Comparison of ENCODE assay signal across 1 cellular context in genomic region chr5:179795049-179795862, GRCh38.
TF ChIP-seq lines count a peak whose summit lies in the region.

No MANE protein-coding gene starts in this region.

TF ChIP-seq in HepG2, 621 proteins besides CTCF, POLR2A, EP300 and RAD21 (continued from another document and continues in another):
- TF ChIP-seq TOPORS (CRISPR knock-in tag; IDR thresholded peaks at IDR 0.05) (peak; percentile 33; the same call in 1 of the 2 replicates), ZNF780A (CRISPR knock-in tag; IDR thresholded peaks at IDR 0.05) (no peak), KLF6 (CRISPR knock-in tag; IDR thresholded peaks at IDR 0.05) (no peak), HNF4A (CRISPR knock-in tag; IDR thresholded peaks at IDR 0.05) (no peak), ZNF660 (CRISPR knock-in tag; IDR thresholded peaks at IDR 0.05; ENCODE audit: borderline replicate concordance, low read depth) (no peak), ZNF12 (CRISPR knock-in tag; IDR thresholded peaks at IDR 0.05) (no peak), ZNF263 (CRISPR knock-in tag; IDR thresholded peaks at IDR 0.05) (peak; percentile 84), AGO2 (optimal IDR thresholded peaks at IDR 0.05; ENCODE audit: low read depth, low read length) (peak; percentile 63), ZSCAN22 (CRISPR knock-in tag; IDR thresholded peaks at IDR 0.05) (no peak), ZNF3 (CRISPR knock-in tag; IDR thresholded peaks at IDR 0.05) (no peak), RFXAP (CRISPR knock-in tag; IDR thresholded peaks at IDR 0.05; ENCODE audit: borderline replicate concordance) (no peak), TOE1 (CRISPR knock-in tag; IDR thresholded peaks at IDR 0.05) (no peak), AGO1 (IDR thresholded peaks at IDR 0.05; ENCODE audit: low read depth, low read length, poor library complexity, severe bottlenecking) (no peak), ZNF720 (CRISPR knock-in tag; IDR thresholded peaks at IDR 0.05) (no peak), ZNF343 (CRISPR knock-in tag; IDR thresholded peaks at IDR 0.05) (no peak), YY1 (IDR thresholded peaks at IDR 0.05; ENCODE audit: insufficient read depth, insufficient replicate concordance, low read depth, low read length) (no peak), ZNF841 (CRISPR knock-in tag; IDR thresholded peaks at IDR 0.05; ENCODE audit: borderline replicate concordance) (no peak), ZNF232 (CRISPR knock-in tag; IDR thresholded peaks at IDR 0.05; ENCODE audit: borderline replicate concordance) (no peak), ZC3H13 (CRISPR knock-in tag; IDR thresholded peaks at IDR 0.05) (no peak), CEBPB (IDR thresholded peaks at IDR 0.05; ENCODE audit: borderline replicate concordance, low read depth, low read length) (no peak), WIZ (CRISPR knock-in tag; IDR thresholded peaks at IDR 0.05) (no peak), SOX5 (CRISPR knock-in tag; IDR thresholded peaks at IDR 0.05; ENCODE audit: borderline replicate concordance) (no peak), ZNF138 (CRISPR knock-in tag; IDR thresholded peaks at IDR 0.05; ENCODE audit: low read depth) (no peak), SOX6 (IDR thresholded peaks at IDR 0.05) (no peak), SOX6 (CRISPR knock-in tag; IDR thresholded peaks at IDR 0.05) (0 out of 2 replicates have a peak, but pooled peaks have one; percentile 10), ZNF563 (CRISPR knock-in tag; IDR thresholded peaks at IDR 0.05) (no peak; the same call in none of the 2 replicates), ZNF768 (CRISPR knock-in tag; IDR thresholded peaks at IDR 0.05) (no peak), TRIM22 (IDR thresholded peaks at IDR 0.05) (no peak), MBNL3 (CRISPR knock-in tag; conservative IDR thresholded peaks at IDR 0.05) (no peak), TBP (CRISPR knock-in tag; IDR thresholded peaks at IDR 0.05) (no peak), KDM6A (CRISPR knock-in tag; IDR thresholded peaks at IDR 0.05; ENCODE audit: low read depth) (no peak), ZNF501 (CRISPR knock-in tag; IDR thresholded peaks at IDR 0.05) (no peak; the same call in 1 of the 2 replicates), KDM2A (CRISPR knock-in tag; IDR thresholded peaks at IDR 0.05; ENCODE audit: borderline replicate concordance, low read depth) (peak; percentile 44), ZNF333 (CRISPR knock-in tag; IDR thresholded peaks at IDR 0.05; ENCODE audit: borderline replicate concordance) (no peak), EHMT2 (IDR thresholded peaks at IDR 0.05; ENCODE audit: borderline replicate concordance, low read depth, low read length) (no peak), RARA (CRISPR knock-in tag; IDR thresholded peaks at IDR 0.05) (no peak), SAP130 (CRISPR knock-in tag; IDR thresholded peaks at IDR 0.05; ENCODE audit: low read depth) (no peak), HIVEP1 (CRISPR knock-in tag; IDR thresholded peaks at IDR 0.05) (no peak), THYN1 (CRISPR knock-in tag; IDR thresholded peaks at IDR 0.05; ENCODE audit: borderline replicate concordance, low read depth) (no peak), ZNF17 (CRISPR knock-in tag; IDR thresholded peaks at IDR 0.05) (no peak), SETDB1 (CRISPR knock-in tag; IDR thresholded peaks at IDR 0.05; ENCODE audit: borderline replicate concordance) (no peak), CBX1 (IDR thresholded peaks at IDR 0.05; ENCODE audit: low read depth) (no peak), SRF (IDR thresholded peaks at IDR 0.05; ENCODE audit: low read depth, low read length) (no peak), ZNF160 (CRISPR knock-in tag; IDR thresholded peaks at IDR 0.05) (no peak), PHF21A (CRISPR knock-in tag; IDR thresholded peaks at IDR 0.05) (peak; percentile 43; the same call in 1 of the 2 replicates), TIGD3 (CRISPR knock-in tag; IDR thresholded peaks at IDR 0.05; ENCODE audit: borderline replicate concordance) (no peak), ISX (CRISPR knock-in tag; conservative IDR thresholded peaks at IDR 0.05) (no peak), ZFP41 (CRISPR knock-in tag; IDR thresholded peaks at IDR 0.05; ENCODE audit: borderline replicate concordance) (no peak), ZNF20 (CRISPR knock-in tag; IDR thresholded peaks at IDR 0.05) (no peak), KLF12 (CRISPR knock-in tag; IDR thresholded peaks at IDR 0.05; ENCODE audit: borderline replicate concordance) (no peak)
- TF ChIP-seq, protein P1, sequence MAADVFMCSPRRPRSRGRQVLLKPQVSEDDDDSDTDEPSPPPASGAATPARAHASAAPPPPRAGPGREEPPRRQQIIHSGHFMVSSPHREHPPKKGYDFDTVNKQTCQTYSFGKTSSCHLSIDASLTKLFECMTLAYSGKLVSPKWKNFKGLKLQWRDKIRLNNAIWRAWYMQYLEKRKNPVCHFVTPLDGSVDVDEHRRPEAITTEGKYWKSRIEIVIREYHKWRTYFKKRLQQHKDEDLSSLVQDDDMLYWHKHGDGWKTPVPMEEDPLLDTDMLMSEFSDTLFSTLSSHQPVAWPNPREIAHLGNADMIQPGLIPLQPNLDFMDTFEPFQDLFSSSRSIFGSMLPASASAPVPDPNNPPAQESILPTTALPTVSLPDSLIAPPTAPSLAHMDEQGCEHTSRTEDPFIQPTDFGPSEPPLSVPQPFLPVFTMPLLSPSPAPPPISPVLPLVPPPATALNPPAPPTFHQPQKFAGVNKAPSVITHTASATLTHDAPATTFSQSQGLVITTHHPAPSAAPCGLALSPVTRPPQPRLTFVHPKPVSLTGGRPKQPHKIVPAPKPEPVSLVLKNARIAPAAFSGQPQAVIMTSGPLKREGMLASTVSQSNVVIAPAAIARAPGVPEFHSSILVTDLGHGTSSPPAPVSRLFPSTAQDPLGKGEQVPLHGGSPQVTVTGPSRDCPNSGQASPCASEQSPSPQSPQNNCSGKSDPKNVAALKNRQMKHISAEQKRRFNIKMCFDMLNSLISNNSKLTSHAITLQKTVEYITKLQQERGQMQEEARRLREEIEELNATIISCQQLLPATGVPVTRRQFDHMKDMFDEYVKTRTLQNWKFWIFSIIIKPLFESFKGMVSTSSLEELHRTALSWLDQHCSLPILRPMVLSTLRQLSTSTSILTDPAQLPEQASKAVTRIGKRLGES (CRISPR knock-in tag; IDR thresholded peaks at IDR 0.05; ENCODE audit: borderline replicate concordance), result no peak
- TF ChIP-seq, protein P2, sequence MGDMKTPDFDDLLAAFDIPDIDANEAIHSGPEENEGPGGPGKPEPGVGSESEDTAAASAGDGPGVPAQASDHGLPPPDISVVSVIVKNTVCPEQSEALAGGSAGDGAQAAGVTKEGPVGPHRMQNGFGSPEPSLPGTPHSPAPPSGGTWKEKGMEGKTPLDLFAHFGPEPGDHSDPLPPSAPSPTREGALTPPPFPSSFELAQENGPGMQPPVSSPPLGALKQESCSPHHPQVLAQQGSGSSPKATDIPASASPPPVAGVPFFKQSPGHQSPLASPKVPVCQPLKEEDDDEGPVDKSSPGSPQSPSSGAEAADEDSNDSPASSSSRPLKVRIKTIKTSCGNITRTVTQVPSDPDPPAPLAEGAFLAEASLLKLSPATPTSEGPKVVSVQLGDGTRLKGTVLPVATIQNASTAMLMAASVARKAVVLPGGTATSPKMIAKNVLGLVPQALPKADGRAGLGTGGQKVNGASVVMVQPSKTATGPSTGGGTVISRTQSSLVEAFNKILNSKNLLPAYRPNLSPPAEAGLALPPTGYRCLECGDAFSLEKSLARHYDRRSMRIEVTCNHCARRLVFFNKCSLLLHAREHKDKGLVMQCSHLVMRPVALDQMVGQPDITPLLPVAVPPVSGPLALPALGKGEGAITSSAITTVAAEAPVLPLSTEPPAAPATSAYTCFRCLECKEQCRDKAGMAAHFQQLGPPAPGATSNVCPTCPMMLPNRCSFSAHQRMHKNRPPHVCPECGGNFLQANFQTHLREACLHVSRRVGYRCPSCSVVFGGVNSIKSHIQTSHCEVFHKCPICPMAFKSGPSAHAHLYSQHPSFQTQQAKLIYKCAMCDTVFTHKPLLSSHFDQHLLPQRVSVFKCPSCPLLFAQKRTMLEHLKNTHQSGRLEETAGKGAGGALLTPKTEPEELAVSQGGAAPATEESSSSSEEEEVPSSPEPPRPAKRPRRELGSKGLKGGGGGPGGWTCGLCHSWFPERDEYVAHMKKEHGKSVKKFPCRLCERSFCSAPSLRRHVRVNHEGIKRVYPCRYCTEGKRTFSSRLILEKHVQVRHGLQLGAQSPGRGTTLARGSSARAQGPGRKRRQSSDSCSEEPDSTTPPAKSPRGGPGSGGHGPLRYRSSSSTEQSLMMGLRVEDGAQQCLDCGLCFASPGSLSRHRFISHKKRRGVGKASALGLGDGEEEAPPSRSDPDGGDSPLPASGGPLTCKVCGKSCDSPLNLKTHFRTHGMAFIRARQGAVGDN (CRISPR knock-in tag; IDR thresholded peaks at IDR 0.05), result peak; percentile 33
- TF ChIP-seq, protein P3, sequence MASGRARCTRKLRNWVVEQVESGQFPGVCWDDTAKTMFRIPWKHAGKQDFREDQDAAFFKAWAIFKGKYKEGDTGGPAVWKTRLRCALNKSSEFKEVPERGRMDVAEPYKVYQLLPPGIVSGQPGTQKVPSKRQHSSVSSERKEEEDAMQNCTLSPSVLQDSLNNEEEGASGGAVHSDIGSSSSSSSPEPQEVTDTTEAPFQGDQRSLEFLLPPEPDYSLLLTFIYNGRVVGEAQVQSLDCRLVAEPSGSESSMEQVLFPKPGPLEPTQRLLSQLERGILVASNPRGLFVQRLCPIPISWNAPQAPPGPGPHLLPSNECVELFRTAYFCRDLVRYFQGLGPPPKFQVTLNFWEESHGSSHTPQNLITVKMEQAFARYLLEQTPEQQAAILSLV (CRISPR knock-in tag; IDR thresholded peaks at IDR 0.05; ENCODE audit: borderline replicate concordance), result peak; percentile 48; the same call in 1 of the 2 replicates
- TF ChIP-seq, protein P4, sequence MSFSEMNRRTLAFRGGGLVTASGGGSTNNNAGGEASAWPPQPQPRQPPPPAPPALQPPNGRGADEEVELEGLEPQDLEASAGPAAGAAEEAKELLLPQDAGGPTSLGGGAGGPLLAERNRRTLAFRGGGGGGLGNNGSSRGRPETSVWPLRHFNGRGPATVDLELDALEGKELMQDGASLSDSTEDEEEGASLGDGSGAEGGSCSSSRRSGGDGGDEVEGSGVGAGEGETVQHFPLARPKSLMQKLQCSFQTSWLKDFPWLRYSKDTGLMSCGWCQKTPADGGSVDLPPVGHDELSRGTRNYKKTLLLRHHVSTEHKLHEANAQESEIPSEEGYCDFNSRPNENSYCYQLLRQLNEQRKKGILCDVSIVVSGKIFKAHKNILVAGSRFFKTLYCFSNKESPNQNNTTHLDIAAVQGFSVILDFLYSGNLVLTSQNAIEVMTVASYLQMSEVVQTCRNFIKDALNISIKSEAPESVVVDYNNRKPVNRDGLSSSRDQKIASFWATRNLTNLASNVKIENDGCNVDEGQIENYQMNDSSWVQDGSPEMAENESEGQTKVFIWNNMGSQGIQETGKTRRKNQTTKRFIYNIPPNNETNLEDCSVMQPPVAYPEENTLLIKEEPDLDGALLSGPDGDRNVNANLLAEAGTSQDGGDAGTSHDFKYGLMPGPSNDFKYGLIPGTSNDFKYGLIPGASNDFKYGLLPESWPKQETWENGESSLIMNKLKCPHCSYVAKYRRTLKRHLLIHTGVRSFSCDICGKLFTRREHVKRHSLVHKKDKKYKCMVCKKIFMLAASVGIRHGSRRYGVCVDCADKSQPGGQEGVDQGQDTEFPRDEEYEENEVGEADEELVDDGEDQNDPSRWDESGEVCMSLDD (CRISPR knock-in tag; IDR thresholded peaks at IDR 0.05; ENCODE audit: borderline replicate concordance), result no peak
- TF ChIP-seq, protein P5, sequence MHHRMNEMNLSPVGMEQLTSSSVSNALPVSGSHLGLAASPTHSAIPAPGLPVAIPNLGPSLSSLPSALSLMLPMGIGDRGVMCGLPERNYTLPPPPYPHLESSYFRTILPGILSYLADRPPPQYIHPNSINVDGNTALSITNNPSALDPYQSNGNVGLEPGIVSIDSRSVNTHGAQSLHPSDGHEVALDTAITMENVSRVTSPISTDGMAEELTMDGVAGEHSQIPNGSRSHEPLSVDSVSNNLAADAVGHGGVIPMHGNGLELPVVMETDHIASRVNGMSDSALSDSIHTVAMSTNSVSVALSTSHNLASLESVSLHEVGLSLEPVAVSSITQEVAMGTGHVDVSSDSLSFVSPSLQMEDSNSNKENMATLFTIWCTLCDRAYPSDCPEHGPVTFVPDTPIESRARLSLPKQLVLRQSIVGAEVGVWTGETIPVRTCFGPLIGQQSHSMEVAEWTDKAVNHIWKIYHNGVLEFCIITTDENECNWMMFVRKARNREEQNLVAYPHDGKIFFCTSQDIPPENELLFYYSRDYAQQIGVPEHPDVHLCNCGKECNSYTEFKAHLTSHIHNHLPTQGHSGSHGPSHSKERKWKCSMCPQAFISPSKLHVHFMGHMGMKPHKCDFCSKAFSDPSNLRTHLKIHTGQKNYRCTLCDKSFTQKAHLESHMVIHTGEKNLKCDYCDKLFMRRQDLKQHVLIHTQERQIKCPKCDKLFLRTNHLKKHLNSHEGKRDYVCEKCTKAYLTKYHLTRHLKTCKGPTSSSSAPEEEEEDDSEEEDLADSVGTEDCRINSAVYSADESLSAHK (CRISPR knock-in tag; IDR thresholded peaks at IDR 0.05; ENCODE audit: borderline replicate concordance), result no peak
- TF ChIP-seq, protein P6, sequence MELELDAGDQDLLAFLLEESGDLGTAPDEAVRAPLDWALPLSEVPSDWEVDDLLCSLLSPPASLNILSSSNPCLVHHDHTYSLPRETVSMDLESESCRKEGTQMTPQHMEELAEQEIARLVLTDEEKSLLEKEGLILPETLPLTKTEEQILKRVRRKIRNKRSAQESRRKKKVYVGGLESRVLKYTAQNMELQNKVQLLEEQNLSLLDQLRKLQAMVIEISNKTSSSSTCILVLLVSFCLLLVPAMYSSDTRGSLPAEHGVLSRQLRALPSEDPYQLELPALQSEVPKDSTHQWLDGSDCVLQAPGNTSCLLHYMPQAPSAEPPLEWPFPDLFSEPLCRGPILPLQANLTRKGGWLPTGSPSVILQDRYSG (CRISPR knock-in tag; IDR thresholded peaks at IDR 0.05), result no peak
- TF ChIP-seq, protein P7, sequence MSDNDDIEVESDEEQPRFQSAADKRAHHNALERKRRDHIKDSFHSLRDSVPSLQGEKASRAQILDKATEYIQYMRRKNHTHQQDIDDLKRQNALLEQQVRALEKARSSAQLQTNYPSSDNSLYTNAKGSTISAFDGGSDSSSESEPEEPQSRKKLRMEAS (IDR thresholded peaks at IDR 0.05), result no peak
